Comparison of ENCODE assay signal across 14 cellular contexts in genomic region chr1:193322218-193322617, GRCh38.
DNase-seq lines count a peak whose midpoint lies in the region; TF ChIP-seq lines count a peak whose summit lies in the region.
"Had no signal": no experiment of that assay in that cellular context is flagged by ENCODE, and none has a peak within 500 bp of the region (broad histone marks: within the 10 kb centered on the region; RNA-seq: fewer than 3 reads in every experiment).

No MANE protein-coding gene starts in this region.

- H3K27ac ChIP-seq in uterus: no peak overlapping the region
- H3K27ac ChIP-seq: esophagus muscularis mucosa, parathyroid adenoma, stomach had no signal

- H3K27me3 Mint-ChIP-seq in activated naive CD8-positive, alpha-beta T cell treated with anti-CD3 and anti-CD28 coated beads for 36 hours: no peaks in the 10 kb centered on the region

- H3K27me3 ChIP-seq in uterus: no peaks in the 10 kb centered on the region
- H3K27me3 ChIP-seq: esophagus muscularis mucosa, stomach had no signal

- H3K4me1 ChIP-seq in uterus: no peaks in the 10 kb centered on the region
- H3K4me1 ChIP-seq: esophagus muscularis mucosa, parathyroid adenoma, stomach had no signal

- no peak overlapping the region for H3K27ac Mint-ChIP-seq in activated naive CD8-positive, alpha-beta T cell treated with anti-CD3 and anti-CD28 coated beads for 36 hours

- peaks cover 20% of the 10 kb centered on the region for H3K9me3 Mint-ChIP-seq in activated naive CD8-positive, alpha-beta T cell treated with anti-CD3 and anti-CD28 coated beads for 36 hours

- TF ChIP-seq POLR2A in uterus (IDR thresholded peaks at IDR 0.05): no peak

- no peaks in the 10 kb centered on the region for H3K36me3 ChIP-seq in uterus
- H3K36me3 ChIP-seq: esophagus muscularis mucosa, stomach had no signal

- no peaks in the 10 kb centered on the region for H3K4me1 Mint-ChIP-seq in activated naive CD8-positive, alpha-beta T cell treated with anti-CD3 and anti-CD28 coated beads for 36 hours

- no peak for TF ChIP-seq CTCF in uterus (IDR thresholded peaks at IDR 0.05)

- H3K36me3 Mint-ChIP-seq in activated naive CD8-positive, alpha-beta T cell treated with anti-CD3 and anti-CD28 coated beads for 36 hours: peaks cover 5% of the 10 kb centered on the region

- no peak overlapping the region for H3K4me3 ChIP-seq in uterus
- H3K4me3 ChIP-seq: esophagus muscularis mucosa, stomach had no signal

- intact Hi-C loops in uterus (cut with DNase I; ENCODE audit: low total_unique reads): no loop called here

- H3K4me3 Mint-ChIP-seq in activated naive CD8-positive, alpha-beta T cell treated with anti-CD3 and anti-CD28 coated beads for 36 hours: no peak overlapping the region

- DNase-seq in 8988T (peak; percentile 11), HK-2 (ENCODE audit: unreplicated experiment) (peak; percentile 24), amniotic stem cell (lab: John Stamatoyannopoulos, UW) (peak; percentile 19), foreskin melanocyte (peak; percentile 61), GM19238 (ENCODE audit: insufficient read length, low spot score) (no peak), activated T-cell treated with anti-CD3 and anti-CD28 coated beads for 4 hours (no peak), uterus (no peak)
- DNase-seq in activated naive CD8-positive, alpha-beta T cell treated with anti-CD3 and anti-CD28 coated beads for 36 hours: no peak
- DNase-seq: amygdala; NCI-H1694 treated with DMSO at 0.1 percent for 48 hours; stimulated activated CD4-positive, alpha-beta T cell treated with anti-CD3 and anti-CD28 coated beads, Interleukin-4, amount 100 ng/mL, for 1 hour; stomach had no signal

- no peaks in the 10 kb centered on the region for H3K9me3 ChIP-seq in uterus

Comparison
In these comparisons a context has a peak if more than half of its experiments do, and no peak if none do; other contexts are left out.
1. DNase-seq: peak in 8988T (single experiment), HK-2 (single experiment), amniotic stem cell (single experiment) and foreskin melanocyte (single experiment); none in GM19238 (single experiment), activated T-cell treated with anti-CD3 and anti-CD28 coated beads for 4 hours (single experiment), activated naive CD8-positive, alpha-beta T cell treated with anti-CD3 and anti-CD28 coated beads for 36 hours (single experiment) and uterus (0 of 2).